Comparison of ENCODE assay signal across 17 cellular contexts in the genomic region with DNA sequence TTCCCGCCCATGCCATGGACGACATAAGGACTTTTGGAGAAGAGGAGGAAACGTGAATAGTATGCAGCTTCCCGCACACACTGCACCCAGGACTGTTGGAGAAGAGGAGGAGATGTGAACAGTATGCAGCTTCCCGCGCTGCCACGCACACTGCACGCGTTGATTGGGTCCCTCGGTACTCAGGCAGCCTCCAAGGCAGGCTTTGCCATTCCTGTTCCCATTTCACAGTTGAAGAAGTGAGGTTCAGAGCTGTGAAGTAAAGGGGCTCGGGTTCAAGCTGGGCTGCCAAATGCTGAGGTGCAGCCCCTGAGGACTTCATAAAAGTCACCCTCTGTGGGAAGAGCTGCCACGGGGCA.
DNase-seq lines count a peak whose midpoint lies in the region; ATAC-seq and TF ChIP-seq lines count a peak whose summit lies in the region.
"Had no signal": no experiment of that assay in that cellular context is flagged by ENCODE, and none has a peak within 500 bp of the region (broad histone marks: within the 10 kb centered on the region; RNA-seq: fewer than 3 reads in every experiment).

No MANE protein-coding gene starts in this region.

- no peak overlapping the region for H3K4me2 ChIP-seq in neuronal stem cell (ENCODE audit: insufficient read depth, low read length, poor library complexity, severe bottlenecking)
- H3K4me2 ChIP-seq: A549 had no signal

- no peaks in the 10 kb centered on the region for H3K27me3 Mint-ChIP-seq in activated CD8-positive, alpha-beta T cell treated with anti-CD3 and anti-CD28 coated beads, Interleukin-2, amount 10 ng/mL, durations not matched to agents 7 days and 5 days (ENCODE audit: low read depth)
- H3K27me3 Mint-ChIP-seq in activated CD8-positive, alpha-beta T cell treated with anti-CD3 and anti-CD28 coated beads for 36 hours: peaks cover 24% of the 10 kb centered on the region

- no peak overlapping the region for H3K18ac ChIP-seq in neuronal stem cell (ENCODE audit: low read length)

- no peaks in the 10 kb centered on the region for H3K36me3 Mint-ChIP-seq in activated CD8-positive, alpha-beta T cell treated with anti-CD3 and anti-CD28 coated beads, Interleukin-2, amount 10 ng/mL, durations not matched to agents 7 days and 5 days (ENCODE audit: low read depth)
- H3K36me3 Mint-ChIP-seq in activated CD8-positive, alpha-beta T cell treated with anti-CD3 and anti-CD28 coated beads for 36 hours (ENCODE audit: low read depth): no peaks in the 10 kb centered on the region
- H3K36me3 Mint-ChIP-seq: CD14-positive monocyte had no signal

- H3K9ac ChIP-seq in neuronal stem cell (ENCODE audit: low read depth, low read length, poor library complexity): no peak overlapping the region

- H2BK15ac ChIP-seq in neuronal stem cell (ENCODE audit: low read length): no peak overlapping the region

- peaks cover 0 to 46% (median 0%) of the 10 kb centered on the region in 3 experiments for H3K27me3 ChIP-seq in neuronal stem cell (ENCODE audit: control insufficient read depth in 3 of 3, insufficient read depth in 3 of 3, low read depth in 1 of 3, low read length in 3 of 3)
- no peaks in the 10 kb centered on the region for H3K27me3 ChIP-seq in A673 (replicated peaks; ENCODE audit: insufficient read depth, low read depth, low read length, poor library complexity)
- peaks cover 0 to 21% (median 0%) of the 10 kb centered on the region in 3 donors for H3K27me3 ChIP-seq in stomach

- DNase-seq in activated CD8-positive, alpha-beta T cell treated with anti-CD3 and anti-CD28 coated beads, Interleukin-2, amount 10 ng/mL, durations not matched to agents 7 days and 5 days: peak; percentile 7
- DNase-seq in activated CD8-positive, alpha-beta T cell treated with anti-CD3 and anti-CD28 coated beads for 36 hours: no peak
- peak; percentile 1 for DNase-seq in stimulated activated CD4-positive, alpha-beta T cell treated with anti-CD3 and anti-CD28 coated beads, Interleukin-4, amount 100 ng/mL, for 24 hours
- DNase-seq in stimulated activated CD4-positive, alpha-beta T cell treated with anti-CD3 and anti-CD28 coated beads, Interleukin-2, amount 100 ng/mL, for 48 hours: no peak
- DNase-seq in neuronal stem cell (ENCODE audit: low spot score) (no peak), A673 (ENCODE audit: low spot score) (no peak), stomach (no peak), glomerular visceral epithelial cell (ENCODE audit: extremely low spot score) (no peak)
- DNase-seq: COR-L47, DMS153, HFFc6, NCI-H187, NCI-H226, NCI-H524 treated with DMSO at 0.1 percent for 48 hours had no signal

- no peak overlapping the region for H2AFZ ChIP-seq in neuronal stem cell (ENCODE audit: low read length)

- H3K9me3 Mint-ChIP-seq in activated CD8-positive, alpha-beta T cell treated with anti-CD3 and anti-CD28 coated beads, Interleukin-2, amount 10 ng/mL, durations not matched to agents 7 days and 5 days (ENCODE audit: insufficient read depth): no peaks in the 10 kb centered on the region
- no peaks in the 10 kb centered on the region for H3K9me3 Mint-ChIP-seq in activated CD8-positive, alpha-beta T cell treated with anti-CD3 and anti-CD28 coated beads for 36 hours
- H3K9me3 Mint-ChIP-seq: HFFc6 had no signal

- no peak for TF ChIP-seq CTCF in activated CD8-positive, alpha-beta T cell treated with anti-CD3 and anti-CD28 coated beads for 36 hours (IDR thresholded peaks at IDR 0.05)
- TF ChIP-seq CTCF in A673 (conservative IDR thresholded peaks at IDR 0.05; ENCODE audit: low read depth, low read length) (no peak), stomach (IDR thresholded peaks at IDR 0.05) (no peak)

- ATAC-seq in activated CD8-positive, alpha-beta T cell treated with anti-CD3 and anti-CD28 coated beads, Interleukin-2, amount 10 ng/mL, durations not matched to agents 7 days and 5 days: no peak
- no peak for ATAC-seq in activated CD8-positive, alpha-beta T cell treated with anti-CD3 and anti-CD28 coated beads for 36 hours
- ATAC-seq: A549, K562 had no signal

- no peak overlapping the region for H2BK5ac ChIP-seq in neuronal stem cell (ENCODE audit: low read length)

- H3K79me1 ChIP-seq in neuronal stem cell (ENCODE audit: low read depth, low read length): no peaks in the 10 kb centered on the region

- no peak overlapping the region for H2BK12ac ChIP-seq in neuronal stem cell (ENCODE audit: low read length)

- no peaks in the 10 kb centered on the region for H3K36me3 ChIP-seq in neuronal stem cell (replicated peaks in 1 of 2; ENCODE audit: control insufficient read depth in 2 of 2, insufficient read depth in 2 of 2, low read length in 2 of 2)
- no peaks in the 10 kb centered on the region for H3K36me3 ChIP-seq in A673 (ENCODE audit: insufficient read depth, low read length, poor library complexity, severe bottlenecking)
- H3K36me3 ChIP-seq in stomach: no peaks in the 10 kb centered on the region

- POLR2A ChIA-PET in activated CD8-positive, alpha-beta T cell treated with anti-CD3 and anti-CD28 coated beads, Interleukin-2, amount 10 ng/mL, durations not matched to agents 7 days and 5 days (lab: Charles Lee): no interaction called here
- POLR2A ChIA-PET in activated CD8-positive, alpha-beta T cell treated with anti-CD3 and anti-CD28 coated beads for 36 hours (lab: Charles Lee): no interaction called here
- POLR2A ChIA-PET in A673 (lab: Charles Lee; ENCODE audit: low non-redundant PET): no interaction called here

- H3K14ac ChIP-seq in neuronal stem cell (ENCODE audit: low read length): no peak overlapping the region

- H3K4me1 ChIP-seq in neuronal stem cell (ENCODE audit: control insufficient read depth in 2 of 2, insufficient read depth in 1 of 2, low read depth in 1 of 2, low read length in 2 of 2): peaks cover 0 to 8% of the 10 kb centered on the region in 2 donors
- no peaks in the 10 kb centered on the region for H3K4me1 ChIP-seq in A673 (ENCODE audit: insufficient read depth, low read length, poor library complexity, severe bottlenecking)
- H3K4me1 ChIP-seq in stomach: no peaks in the 10 kb centered on the region
- H3K4me1 ChIP-seq: A549 had no signal

- TF ChIP-seq EP300 in stomach (IDR thresholded peaks at IDR 0.05): no peak

- H2AK5ac ChIP-seq in neuronal stem cell (ENCODE audit: low read depth, low read length): no peak overlapping the region

- no peak overlapping the region for H3K4me3 Mint-ChIP-seq in activated CD8-positive, alpha-beta T cell treated with anti-CD3 and anti-CD28 coated beads, Interleukin-2, amount 10 ng/mL, durations not matched to agents 7 days and 5 days
- no peak overlapping the region for H3K4me3 Mint-ChIP-seq in activated CD8-positive, alpha-beta T cell treated with anti-CD3 and anti-CD28 coated beads for 36 hours
- H3K4me3 Mint-ChIP-seq: CD14-positive monocyte, HFFc6 had no signal

- intact Hi-C loops in activated CD8-positive, alpha-beta T cell treated with anti-CD3 and anti-CD28 coated beads for 36 hours (cut with micrococcal nuclease): no loop called here
- intact Hi-C loops in A673 (cut with micrococcal nuclease; ENCODE audit: unreplicated experiment): no loop called here
- intact Hi-C loops in stomach (cut with DNase I; ENCODE audit: low total_unique reads): no loop called here

- H3K9me3 ChIP-seq in neuronal stem cell (replicated peaks in 1 of 2; ENCODE audit: control insufficient read depth in 2 of 2, insufficient read depth in 1 of 2, low read depth in 1 of 2, low read length in 2 of 2) (peaks cover 0 to 1% of the 10 kb centered on the region in 2 donors), A673 (ENCODE audit: low read depth, low read length, poor library complexity, severe bottlenecking) (no peaks in the 10 kb centered on the region), stomach (no peaks in the 10 kb centered on the region)
- H3K9me3 ChIP-seq: A549 had no signal

- CTCF ChIA-PET in activated CD8-positive, alpha-beta T cell treated with anti-CD3 and anti-CD28 coated beads, Interleukin-2, amount 10 ng/mL, durations not matched to agents 7 days and 5 days (lab: Charles Lee): no interaction called here
- CTCF ChIA-PET in activated CD8-positive, alpha-beta T cell treated with anti-CD3 and anti-CD28 coated beads for 36 hours (lab: Charles Lee): no interaction called here
- CTCF ChIA-PET in A673 (lab: Charles Lee): no interaction called here

- no TSS peak for BruUV-seq in A673 (replicated peaks; lab: Mats Ljungman, UMichigan)

- no peak overlapping the region for H3K4ac ChIP-seq in neuronal stem cell (ENCODE audit: low read length)

- H3K27ac Mint-ChIP-seq in activated CD8-positive, alpha-beta T cell treated with anti-CD3 and anti-CD28 coated beads, Interleukin-2, amount 10 ng/mL, durations not matched to agents 7 days and 5 days: no peak overlapping the region
- H3K27ac Mint-ChIP-seq in activated CD8-positive, alpha-beta T cell treated with anti-CD3 and anti-CD28 coated beads for 36 hours: no peak overlapping the region
- H3K27ac Mint-ChIP-seq: HFFc6 had no signal

- H3K4me3 ChIP-seq in neuronal stem cell (ENCODE audit: low read length in 2 of 2) (no peak overlapping the region), A673 (ENCODE audit: low read depth, low read length, poor library complexity, severe bottlenecking) (no peak overlapping the region), stomach (no peak overlapping the region)
- H3K4me3 ChIP-seq: A549, K562 had no signal

- H3K27ac ChIP-seq in neuronal stem cell (replicated peaks; ENCODE audit: low read length): no peak overlapping the region
- H3K27ac ChIP-seq in A673 (ENCODE audit: low read depth, low read length, poor library complexity, severe bottlenecking): no peak overlapping the region
- H3K27ac ChIP-seq in stomach: no peak overlapping the region
- H3K27ac ChIP-seq: A549 had no signal

- WGBS in neuronal stem cell (ENCODE audit: extremely low coverage in 2 of 2, insufficient read length in 2 of 2, insufficient replicate concordance in 1 of 2), 2 donors: no CpG with 5 or more reads among the region's 12 CpGs
- 83 to 88% (median 86%) methylated on average over 12 of the region's 12 CpGs for WGBS in stomach, 5 donors

- no peaks in the 10 kb centered on the region for H3K4me1 Mint-ChIP-seq in activated CD8-positive, alpha-beta T cell treated with anti-CD3 and anti-CD28 coated beads, Interleukin-2, amount 10 ng/mL, durations not matched to agents 7 days and 5 days (ENCODE audit: low read depth)
- H3K4me1 Mint-ChIP-seq in activated CD8-positive, alpha-beta T cell treated with anti-CD3 and anti-CD28 coated beads for 36 hours (ENCODE audit: low read depth): peaks cover 4% of the 10 kb centered on the region

- H4K91ac ChIP-seq in neuronal stem cell (ENCODE audit: low read depth, low read length, poor library complexity): no peak overlapping the region

- H2BK120ac ChIP-seq in neuronal stem cell (ENCODE audit: low read depth, low read length): peak overlapping the region; percentile 72

- no peak for TF ChIP-seq POLR2A in stomach (IDR thresholded peaks at IDR 0.05)

- no peak overlapping the region for H4K8ac ChIP-seq in neuronal stem cell (ENCODE audit: low read depth, low read length)

- no peak overlapping the region for H3K23ac ChIP-seq in neuronal stem cell (ENCODE audit: low read depth, low read length, poor library complexity)

Comparison
In these comparisons a context has a peak if more than half of its experiments do, and no peak if none do; other contexts are left out.
1. DNase-seq: peak in activated CD8-positive, alpha-beta T cell treated with anti-CD3 and anti-CD28 coated beads, Interleukin-2, amount 10 ng/mL, durations not matched to agents 7 days and 5 days (single experiment) and stimulated activated CD4-positive, alpha-beta T cell treated with anti-CD3 and anti-CD28 coated beads, Interleukin-4, amount 100 ng/mL, for 24 hours (single experiment); none in activated CD8-positive, alpha-beta T cell treated with anti-CD3 and anti-CD28 coated beads for 36 hours (single experiment), stimulated activated CD4-positive, alpha-beta T cell treated with anti-CD3 and anti-CD28 coated beads, Interleukin-2, amount 100 ng/mL, for 48 hours (0 of 2), neuronal stem cell (single experiment), A673 (single experiment), stomach (single experiment) and glomerular visceral epithelial cell (single experiment).